ENCODE assay signal across 8 cellular contexts in the genomic region with DNA sequence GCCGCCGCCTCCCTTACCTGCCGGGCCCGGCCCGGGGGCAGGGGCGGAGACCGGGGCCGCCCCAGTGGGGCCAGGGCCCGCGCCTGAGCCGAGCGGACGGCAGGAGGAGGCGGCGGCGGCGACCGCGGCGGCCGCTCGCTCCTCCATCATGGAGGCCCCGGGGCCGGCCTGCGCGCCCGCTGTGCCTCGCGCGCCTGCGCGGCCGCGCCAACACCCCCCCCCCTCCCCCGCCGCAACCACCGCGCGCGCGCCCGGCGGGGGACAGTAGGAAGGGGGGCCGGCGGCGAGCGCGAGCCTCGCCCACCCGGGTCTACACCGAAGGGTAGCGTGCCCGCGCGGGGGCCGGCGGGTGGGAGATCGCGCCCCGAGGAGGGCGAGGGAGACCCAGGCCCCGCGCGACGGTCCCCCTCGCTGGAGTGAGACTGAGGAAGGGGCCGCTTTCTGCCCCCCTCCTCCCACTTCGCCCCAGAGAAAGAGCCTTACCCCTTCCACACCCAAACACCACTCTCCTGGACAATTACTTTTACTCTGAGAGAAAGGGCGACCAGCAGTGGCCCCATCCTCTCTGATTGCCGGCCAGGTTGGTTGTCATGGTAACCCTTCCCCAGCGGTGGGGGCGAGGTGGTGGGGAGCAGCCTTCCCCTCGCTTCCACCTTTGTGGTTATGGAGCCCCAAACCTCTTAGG. TPM values are rescaled to one million over a fixed set of nuclear protein-coding genes. Genes with fewer than 3 reads are reported as not detected.
A peak's percentile ranks its signal among the peaks of the same experiment; 100 is the strongest.
DNase-seq lines count a peak whose midpoint lies in the region; ATAC-seq, FAIRE-seq and TF ChIP-seq lines count a peak whose summit lies in the region.

Gene STRN4, minus strand, starts transcription at position 170 of the 685 bp plus-strand sequence. Its CDS starts 20 bp downstream, at position 150.

- peak within 1 kb of the TSS; percentile 51 for H3K27ac ChIP-seq in osteoblast (ENCODE audit: low read depth, low read length)

- H3K4me1 ChIP-seq in osteoblast (ENCODE audit: insufficient read depth, low read length): peaks cover 15% of the 10 kb centered on the region

- no peak for TF ChIP-seq CTCF in osteoblast (IDR thresholded peaks at IDR 0.05; ENCODE audit: extremely low read depth, low read depth, low read length)

- H3K79me2 ChIP-seq in osteoblast (ENCODE audit: insufficient read depth, low read length): peaks cover 54% of the 10 kb centered on the region

- peaks cover 34% of the 10 kb centered on the region for H4K20me1 ChIP-seq in osteoblast (ENCODE audit: insufficient read depth, low read length)

- H3K36me3 ChIP-seq in osteoblast (ENCODE audit: insufficient read depth, low read length): peaks cover 23% of the 10 kb centered on the region

- H3K9me3 ChIP-seq in osteoblast (ENCODE audit: low read depth, low read length): no peaks in the 10 kb centered on the region

- peak; percentile 38 for DNase-seq in NCI-H1436 (lab: John Stamatoyannopoulos, UW)
- no peak for DNase-seq in NCI-H1436 treated with DMSO at 0.1 percent for 48 hours (lab: John Stamatoyannopoulos, UW)
- DNase-seq in RPMI7951 (ENCODE audit: low read depth): peak; percentile 59
- DNase-seq in activated naive CD4-positive, alpha-beta T cell treated with anti-CD3 and anti-CD28 coated beads, Interleukin-2, amount 50 U/mL, for 16 hours: peak; percentile 64
- peak; percentile 60 for DNase-seq in glomerular visceral epithelial cell (ENCODE audit: extremely low spot score)
- peak; percentile 99 for DNase-seq in osteoblast (ENCODE audit: insufficient read length, low spot score, missing footprints)
- peak; percentile 91 for DNase-seq in urothelium cell line (ENCODE audit: low spot score)

- H2AFZ ChIP-seq in osteoblast (ENCODE audit: low read length): peak within 1 kb of the TSS; percentile 59

- no peaks in the 10 kb centered on the region for H3K27me3 ChIP-seq in osteoblast (ENCODE audit: insufficient read depth, low read length)

- peak within 1 kb of the TSS; percentile 92 for H3K4me3 ChIP-seq in osteoblast (ENCODE audit: insufficient read depth, low read length)

- peak within 1 kb of the TSS; percentile 92 for H3K4me2 ChIP-seq in osteoblast (ENCODE audit: insufficient read depth, low read length)

- FAIRE-seq in urothelium cell line (lab: Jason Lieb, UNC): no peak

- peak; percentile 32 for ATAC-seq in HG03196 (IDR thresholded peaks at IDR 0.05; ENCODE audit: unreplicated experiment)

RNA-seq across cellular contexts. Expression of gene STRN4, which starts in this region (rescaled TPM):
- 33.6 and 42.8 TPM in 2 replicates for total RNA-seq in RPMI7951 (2014; rRNA removed; shearing (Covaris generic))
- total RNA-seq in osteoblast: 56.3 and 56.5 TPM in 2 replicates
